9 cellular contexts compared by ENCODE assay signal in the genomic region with DNA sequence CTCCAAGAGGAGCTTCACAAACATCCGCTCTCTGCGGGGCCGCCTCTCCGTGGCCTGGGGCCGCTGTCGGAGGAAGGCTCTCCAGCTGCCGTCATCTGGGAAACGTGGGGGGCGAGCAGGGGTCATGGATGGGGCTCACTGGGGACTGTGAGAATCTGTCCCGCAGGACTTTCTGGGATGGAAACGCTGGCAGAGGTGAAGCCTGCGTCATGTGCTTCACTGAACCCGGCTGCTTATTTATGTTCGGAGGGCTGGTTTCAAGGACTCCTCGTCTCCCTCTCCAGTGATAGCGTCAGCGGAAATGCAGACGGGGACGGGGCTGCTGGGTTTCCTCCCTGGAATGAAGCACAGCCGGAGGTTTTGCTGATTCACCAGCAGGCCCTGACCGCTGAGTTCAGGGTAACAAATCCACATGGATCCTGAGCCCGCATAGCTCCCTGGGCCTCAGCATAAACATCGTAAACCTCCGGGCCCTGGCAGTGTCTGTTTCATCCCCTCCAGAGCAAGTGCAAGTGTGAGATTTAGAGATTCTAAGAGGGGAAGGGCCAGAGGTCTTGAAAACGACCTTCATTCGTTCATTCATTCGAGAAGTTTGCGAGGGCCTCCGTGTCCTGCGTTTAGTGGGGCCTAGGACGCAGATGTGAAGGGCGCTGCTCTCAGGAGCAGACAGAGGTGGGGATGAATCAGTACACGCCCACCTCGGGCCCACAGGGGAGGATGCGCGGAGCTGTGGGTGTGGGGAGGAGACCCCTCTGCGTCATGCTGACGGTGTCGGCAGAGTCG. TPM values are rescaled to one million over a fixed set of nuclear protein-coding genes. Genes with fewer than 3 reads are reported as not detected.
DNase-seq lines count a peak whose midpoint lies in the region; ATAC-seq and TF ChIP-seq lines count a peak whose summit lies in the region.
"Had no signal": no experiment of that assay in that cellular context is flagged by ENCODE, and none has a peak within 500 bp of the region (broad histone marks: within the 10 kb centered on the region; RNA-seq: fewer than 3 reads in every experiment).

No MANE protein-coding gene starts in this region.

- ATAC-seq in upper lobe of right lung (peak; percentile 52), GM18511 (IDR thresholded peaks at IDR 0.05; ENCODE audit: unreplicated experiment) (no peak), GM18907 (IDR thresholded peaks at IDR 0.05; ENCODE audit: unreplicated experiment) (no peak)

- H3K27ac ChIP-seq in duodenal mucosa (ENCODE audit: low read depth, low read length) (peak overlapping the region; percentile 88), upper lobe of right lung (peak overlapping the region; percentile 94)
- H3K27ac ChIP-seq: C4-2B had no signal

- TF ChIP-seq CTCF in upper lobe of right lung (IDR thresholded peaks at IDR 0.05): no peak

- H3K27me3 ChIP-seq in duodenal mucosa (ENCODE audit: control insufficient read depth in 1 of 2, insufficient read depth in 2 of 2, low read length in 2 of 2) (no peaks in the 10 kb centered on the region), upper lobe of right lung (no peaks in the 10 kb centered on the region)

- H3K36me3 ChIP-seq in duodenal mucosa (ENCODE audit: control insufficient read depth in 1 of 2, insufficient read depth in 2 of 2, low read length in 2 of 2): no peaks in the 10 kb centered on the region
- no peaks in the 10 kb centered on the region for H3K36me3 ChIP-seq in upper lobe of right lung

- intact Hi-C loops in upper lobe of right lung (cut with DNase I): no loop called here

- no peak overlapping the region for H3K4me3 ChIP-seq in duodenal mucosa (ENCODE audit: low read depth in 1 of 2, low read length in 2 of 2)
- H3K4me3 ChIP-seq in upper lobe of right lung: peak overlapping the region; percentile 19

- no peaks in the 10 kb centered on the region for H3K9me3 ChIP-seq in duodenal mucosa (ENCODE audit: control insufficient read depth in 1 of 2, low read length in 2 of 2)
- H3K9me3 ChIP-seq in upper lobe of right lung: no peaks in the 10 kb centered on the region

- H3K4me1 ChIP-seq in duodenal mucosa (ENCODE audit: control insufficient read depth in 1 of 2, insufficient read depth in 2 of 2, low read length in 2 of 2) (peaks cover 29 to 35% of the 10 kb centered on the region in 2 donors), upper lobe of right lung (peaks cover 36% of the 10 kb centered on the region)

- H3K9ac ChIP-seq in duodenal mucosa (ENCODE audit: low read depth in 1 of 2, low read length in 2 of 2): peak overlapping the region; percentile 47 to 57

- DNase-seq in SHP77 (lab: John Stamatoyannopoulos, UW) (peak; percentile 29 to 39), SHP77 treated with DMSO at 0.1 percent for 48 hours (lab: John Stamatoyannopoulos, UW) (no peak), mesenteric fat pad (ENCODE audit: low spot score) (peak; percentile 94), upper lobe of right lung (peak; percentile 77), NCI-H446 treated with DMSO at 0.1 percent for 48 hours (lab: John Stamatoyannopoulos, UW) (no peak)

RNA-seq across cellular contexts. Expression of a gene that starts 7.0 kb away (rescaled TPM):
- total RNA-seq in mesenteric fat pad (29.6 TPM), upper lobe of right lung (29.0 TPM)

Comparison
In these comparisons a context has a peak if more than half of its experiments do, and no peak if none do; other contexts are left out.
1. DNase-seq: peak in SHP77 (2 of 2), mesenteric fat pad (single experiment) and upper lobe of right lung (single experiment); none in SHP77 treated with DMSO at 0.1 percent for 48 hours (single experiment) and NCI-H446 treated with DMSO at 0.1 percent for 48 hours (single experiment).